Comparison of ENCODE assay signal across 8 cellular contexts in the genomic region with DNA sequence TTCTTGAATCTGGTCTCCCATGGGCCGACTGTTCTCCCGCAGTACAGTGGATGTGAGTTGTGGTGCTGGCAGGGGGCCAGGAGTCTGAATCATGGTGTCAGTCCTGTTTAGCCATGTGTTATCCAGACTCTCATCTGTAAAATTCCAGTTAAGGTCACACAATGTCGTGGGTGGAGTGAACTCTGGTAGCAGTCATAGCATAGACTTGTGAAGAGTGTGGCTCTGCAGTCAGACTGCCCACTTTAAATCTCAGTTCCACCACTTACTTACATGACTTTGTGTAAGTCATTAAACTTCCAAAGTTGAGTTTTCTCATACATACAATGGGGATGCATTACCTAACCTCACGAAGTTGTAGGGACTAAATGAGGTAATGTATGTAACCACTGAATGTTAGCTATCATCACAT.
A peak's percentile ranks its signal among the peaks of the same experiment; 100 is the strongest.
DNase-seq lines count a peak whose midpoint lies in the region; ATAC-seq lines count a peak whose summit lies in the region.

No MANE protein-coding gene starts in this region.

- DNase-seq in DMS153 treated with DMSO at 0.1 percent for 48 hours (lab: John Stamatoyannopoulos, UW; ENCODE audit: unreplicated experiment) = peak; percentile 67
- peak; percentile 17 for DNase-seq in NCI-H510A (lab: John Stamatoyannopoulos, UW)
- peak; percentile 39 for DNase-seq in epidermal melanocyte (ENCODE audit: insufficient read length, low spot score)
- no peak for DNase-seq in naive thymus-derived CD4-positive, alpha-beta T cell
- no peak for DNase-seq in SKM-1 (lab: John Stamatoyannopoulos, UW; ENCODE audit: unreplicated experiment)
- DNase-seq in cerebellar nuclear complex (lab: John Stamatoyannopoulos, UW) = no peak

- peak overlapping the region in 7 of 9 donors; percentile 1 to 76 (median 51) for H3K27ac Mint-ChIP-seq in naive thymus-derived CD4-positive, alpha-beta T cell

- no peak overlapping the region for H3K4me3 ChIP-seq in naive thymus-derived CD4-positive, alpha-beta T cell (ENCODE audit: low read length)

- H3K27me3 Mint-ChIP-seq in naive thymus-derived CD4-positive, alpha-beta T cell = no peaks in the 10 kb centered on the region

- H3K36me3 ChIP-seq in naive thymus-derived CD4-positive, alpha-beta T cell (ENCODE audit: control insufficient read depth in 2 of 3, insufficient read depth in 3 of 3, low read length in 3 of 3) = peaks cover 0 to 26% (median 4%) of the 10 kb centered on the region in 3 experiments

- CTCF ChIA-PET in naive thymus-derived CD4-positive, alpha-beta T cell (lab: Charles Lee) = no interaction called here

- H3K27me3 ChIP-seq in naive thymus-derived CD4-positive, alpha-beta T cell (ENCODE audit: control insufficient read depth in 2 of 2, insufficient read depth in 2 of 2, low read length in 2 of 2) = no peaks in the 10 kb centered on the region

- POLR2A ChIA-PET in naive thymus-derived CD4-positive, alpha-beta T cell (lab: Charles Lee) = interaction anchor here (1.0 kb wide), 1 partner anchor 147 kb away, joined by 3 read pairs; no protein-coding TSS in a partner anchor

- no peaks in the 10 kb centered on the region for H3K9me3 Mint-ChIP-seq in naive thymus-derived CD4-positive, alpha-beta T cell

- no peaks in the 10 kb centered on the region for H3K4me1 ChIP-seq in naive thymus-derived CD4-positive, alpha-beta T cell (ENCODE audit: control insufficient read depth in 2 of 2, insufficient read depth in 2 of 2, low read length in 2 of 2)

- intact Hi-C loops in naive thymus-derived CD4-positive, alpha-beta T cell (cut with micrococcal nuclease) = no loop called here

- H3K27ac ChIP-seq in naive thymus-derived CD4-positive, alpha-beta T cell (ENCODE audit: low read depth, low read length) = no peak overlapping the region

- H3K9me3 ChIP-seq in naive thymus-derived CD4-positive, alpha-beta T cell (ENCODE audit: control insufficient read depth in 2 of 3, low read length in 3 of 3) = no peaks in the 10 kb centered on the region

- no peaks in the 10 kb centered on the region for H3K4me1 Mint-ChIP-seq in naive thymus-derived CD4-positive, alpha-beta T cell

- no peak for ATAC-seq in naive thymus-derived CD4-positive, alpha-beta T cell
- ATAC-seq in HG03378 (IDR thresholded peaks at IDR 0.05; ENCODE audit: unreplicated experiment) (no peak), HG02642 (IDR thresholded peaks at IDR 0.05; ENCODE audit: poor library complexity, unreplicated experiment) (no peak)

- H3K36me3 Mint-ChIP-seq in naive thymus-derived CD4-positive, alpha-beta T cell = peaks cover 3 to 39% (median 22%) of the 10 kb centered on the region in 5 donors

- no peak overlapping the region for H3K4me3 Mint-ChIP-seq in naive thymus-derived CD4-positive, alpha-beta T cell

Comparison
In these comparisons a context has a peak if more than half of its experiments do, and no peak if none do; other contexts are left out.
1. DNase-seq: peak in DMS153 treated with DMSO at 0.1 percent for 48 hours (single experiment), NCI-H510A (single experiment) and epidermal melanocyte (single experiment); none in naive thymus-derived CD4-positive, alpha-beta T cell (0 of 9), SKM-1 (single experiment) and cerebellar nuclear complex (0 of 2).